In the genomic region with DNA sequence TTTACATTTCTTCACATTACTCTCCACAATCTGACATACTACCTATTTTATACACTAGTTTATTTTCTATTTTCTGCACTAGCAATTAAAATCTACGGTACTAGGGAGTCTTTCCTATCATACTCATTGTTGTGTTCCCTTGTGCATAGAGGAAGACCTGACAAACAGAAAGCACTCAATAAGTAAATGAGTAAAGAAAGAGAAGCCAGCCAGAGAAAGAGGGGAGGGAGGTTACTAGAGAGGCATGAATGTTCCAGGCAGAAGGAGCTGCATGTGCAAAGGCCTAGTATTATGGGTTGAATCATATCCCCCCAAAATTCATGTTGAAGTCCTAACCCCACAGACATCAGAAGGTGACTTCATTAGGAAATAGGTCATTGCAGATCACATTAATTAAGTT, we compare ENCODE assay signal across 13 cellular contexts.
DNase-seq lines count a peak whose midpoint lies in the region; ATAC-seq and TF ChIP-seq lines count a peak whose summit lies in the region.
"Had no signal": no experiment of that assay in that cellular context is flagged by ENCODE, and none has a peak within 500 bp of the region (broad histone marks: within the 10 kb centered on the region; RNA-seq: fewer than 3 reads in every experiment).

No MANE protein-coding gene starts in this region.

- H3K4me3 ChIP-seq in mucosa of rectum (ENCODE audit: low read length in 2 of 2) = peak overlapping the region; percentile 37 to 38
- H3K4me3 ChIP-seq in lower leg skin (ENCODE audit: low read depth, poor library complexity, severe bottlenecking) = no peak overlapping the region

- H3K27me3 ChIP-seq in CD4-positive, alpha-beta T cell (ENCODE audit: control insufficient read depth, insufficient read depth, low read length) = no peaks in the 10 kb centered on the region
- H3K27me3 ChIP-seq in mucosa of rectum (ENCODE audit: control insufficient read depth in 2 of 2, insufficient read depth in 2 of 2, low read length in 2 of 2) = no peaks in the 10 kb centered on the region

- H3K36me3 Mint-ChIP-seq in CD4-positive, alpha-beta T cell (ENCODE audit: low read depth) = peaks cover 72% of the 10 kb centered on the region
- H3K36me3 Mint-ChIP-seq in HFFc6 (ENCODE audit: low read depth) = peaks cover 6% of the 10 kb centered on the region; the same call in 1 of the 2 replicates

- CTCF ChIA-PET in CD4-positive, alpha-beta T cell (lab: Charles Lee) = no interaction called here

- H3K36me3 ChIP-seq in mucosa of rectum (ENCODE audit: control insufficient read depth in 2 of 2, insufficient read depth in 2 of 2, low read length in 2 of 2) = peaks cover 14 to 15% of the 10 kb centered on the region in 2 donors

- peaks cover 15 to 40% of the 10 kb centered on the region in 2 donors for H3K4me1 ChIP-seq in mucosa of rectum (ENCODE audit: control insufficient read depth in 2 of 2, insufficient read depth in 2 of 2, low read length in 2 of 2)

- no peaks in the 10 kb centered on the region for H3K27me3 Mint-ChIP-seq in CD4-positive, alpha-beta T cell
- no peaks in the 10 kb centered on the region for H3K27me3 Mint-ChIP-seq in HFFc6 (ENCODE audit: insufficient read depth)
- H3K27me3 Mint-ChIP-seq: IgD-negative memory B cell had no signal

- no peaks in the 10 kb centered on the region for H3K9me3 ChIP-seq in CD4-positive, alpha-beta T cell (ENCODE audit: control insufficient read depth, low read length)
- H3K9me3 ChIP-seq in mucosa of rectum (ENCODE audit: control insufficient read depth in 2 of 2, low read length in 2 of 2) = no peaks in the 10 kb centered on the region

- H3K4me1 Mint-ChIP-seq in CD4-positive, alpha-beta T cell (ENCODE audit: low read depth) = no peaks in the 10 kb centered on the region
- peaks cover 33% of the 10 kb centered on the region for H3K4me1 Mint-ChIP-seq in HFFc6 (ENCODE audit: low read depth)
- H3K4me1 Mint-ChIP-seq: IgD-negative memory B cell had no signal

- no peaks in the 10 kb centered on the region for H3K9me3 Mint-ChIP-seq in CD4-positive, alpha-beta T cell
- H3K9me3 Mint-ChIP-seq in HFFc6 = no peaks in the 10 kb centered on the region
- H3K9me3 Mint-ChIP-seq: IgD-negative memory B cell had no signal

- no peak for TF ChIP-seq CTCF in CD4-positive, alpha-beta T cell (IDR thresholded peaks at IDR 0.05)
- TF ChIP-seq CTCF in HFFc6 (IDR thresholded peaks at IDR 0.05) = no peak
- TF ChIP-seq CTCF in lower leg skin (IDR thresholded peaks at IDR 0.05) = no peak

- DNase-seq in CD4-positive, alpha-beta T cell = no peak
- no peak for DNase-seq in HFFc6
- DNase-seq in epithelial cell of prostate (ENCODE audit: low read depth, low spot score) = no peak
- no peak for DNase-seq in NCI-H524 treated with DMSO at 0.1 percent for 48 hours (lab: John Stamatoyannopoulos, UW)
- DNase-seq in AG20443 (ENCODE audit: low spot score) = no peak
- DNase-seq in lower leg skin (ENCODE audit: low spot score in 2 of 2) = no peak
- DNase-seq: NCI-H1105, NCI-H1694, NCI-H226, RPMI8226 had no signal

- POLR2A ChIA-PET in CD4-positive, alpha-beta T cell (lab: Charles Lee) = no interaction called here

- H3K9ac ChIP-seq in mucosa of rectum (ENCODE audit: low read depth in 1 of 2, low read length in 2 of 2) = peak overlapping the region in 1 of 2 donors; percentile 14

- peak overlapping the region; percentile 4 for H3K27ac Mint-ChIP-seq in CD4-positive, alpha-beta T cell
- peak overlapping the region; percentile 80 for H3K27ac Mint-ChIP-seq in HFFc6
- H3K27ac Mint-ChIP-seq: IgD-negative memory B cell had no signal

- 97 to 100% methylated on average over 1 of the region's 1 CpG for WGBS in lower leg skin, 2 donors

- ATAC-seq in CD4-positive, alpha-beta T cell (ENCODE audit: poor library complexity) = no peak
- ATAC-seq in HG02852 (IDR thresholded peaks at IDR 0.05; ENCODE audit: unreplicated experiment) = no peak

- intact Hi-C loops in CD4-positive, alpha-beta T cell (cut with DNase I, micrococcal nuclease) = no loop called here
- intact Hi-C loops in lower leg skin (cut with DNase I; ENCODE audit: low total_unique reads) = no loop called here

- no peak overlapping the region for H3K27ac ChIP-seq in CD4-positive, alpha-beta T cell (ENCODE audit: low read depth, low read length)
- H3K27ac ChIP-seq in epithelial cell of prostate (peak overlapping the region; percentile 67), mucosa of rectum (ENCODE audit: low read depth in 2 of 2, low read length in 2 of 2) (peak overlapping the region; percentile 72 to 80)

- no peak overlapping the region for H3K4me3 Mint-ChIP-seq in CD4-positive, alpha-beta T cell
- H3K4me3 Mint-ChIP-seq in HFFc6 = no peak overlapping the region
- H3K4me3 Mint-ChIP-seq: IgD-negative memory B cell had no signal

- no peak for TF ChIP-seq POLR2A in lower leg skin (IDR thresholded peaks at IDR 0.05)
